In the genomic region with DNA sequence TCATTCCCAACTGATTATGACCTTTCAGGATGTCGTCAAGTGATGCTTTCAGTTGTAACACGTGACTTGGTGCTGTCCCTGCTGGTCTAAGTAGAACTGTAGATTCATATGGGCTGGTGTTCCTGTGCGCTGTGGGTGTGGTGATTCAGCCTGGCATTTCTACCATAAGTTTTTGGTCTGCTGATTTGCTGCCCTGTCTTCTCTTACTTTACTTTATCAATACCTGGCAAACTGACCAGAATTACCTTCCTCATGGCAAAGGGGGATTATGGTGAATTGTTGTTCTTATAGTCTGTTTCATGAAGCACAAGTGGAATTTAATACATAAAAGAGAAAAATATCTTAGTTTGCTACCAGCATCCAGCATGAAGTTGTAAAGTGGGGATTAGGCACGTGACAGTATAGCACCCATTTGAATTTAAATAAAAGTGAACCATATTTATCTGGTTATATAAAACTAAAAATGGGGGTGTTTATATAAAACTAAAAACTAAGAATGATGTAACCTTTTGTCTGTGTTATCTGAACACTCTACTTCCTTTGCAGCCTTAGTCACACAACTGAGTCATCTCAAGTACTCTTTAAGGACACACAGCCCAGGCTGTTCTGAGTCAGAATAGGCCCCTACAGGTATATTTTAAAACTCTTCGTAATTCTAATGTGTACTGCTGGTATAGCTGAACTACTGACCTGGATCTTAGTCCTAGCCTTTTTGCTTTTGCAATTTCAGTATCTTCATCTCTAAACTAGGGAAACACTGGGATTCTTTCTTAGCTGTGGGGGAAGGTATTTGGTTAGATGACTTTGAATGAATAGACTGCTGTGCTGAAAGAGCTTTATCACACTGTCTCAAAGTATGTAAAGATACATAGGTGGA, we compare ENCODE assay signal across 9 cellular contexts. TPM values are rescaled to one million over a fixed set of nuclear protein-coding genes. Genes with fewer than 3 reads are reported as not detected.
DNase-seq lines count a peak whose midpoint lies in the region; ATAC-seq lines count a peak whose summit lies in the region.
"Had no signal": no experiment of that assay in that cellular context is flagged by ENCODE, and none has a peak within 500 bp of the region (broad histone marks: within the 10 kb centered on the region; RNA-seq: fewer than 3 reads in every experiment).

No MANE protein-coding gene starts in this region.

- intact Hi-C loops in CD4-positive, alpha-beta memory T cell (cut with micrococcal nuclease), result no loop called here
- intact Hi-C loops in left cardiac atrium (cut with DNase I), result no loop called here

- H3K27me3 ChIP-seq in CD4-positive, alpha-beta memory T cell (ENCODE audit: insufficient read depth, low read length), result no peaks in the 10 kb centered on the region
- no peaks in the 10 kb centered on the region for H3K27me3 ChIP-seq in MG63

- peaks cover 74% of the 10 kb centered on the region for H3K36me3 ChIP-seq in CD4-positive, alpha-beta memory T cell (ENCODE audit: insufficient read depth, low read length)
- H3K36me3 ChIP-seq in MG63, result peaks cover 73% of the 10 kb centered on the region

- no peak overlapping the region for H3K4me3 ChIP-seq in CD4-positive, alpha-beta memory T cell (ENCODE audit: low read length in 2 of 2)
- no peak overlapping the region for H3K4me3 ChIP-seq in MG63

- H3K4me3 Mint-ChIP-seq in CD4-positive, alpha-beta memory T cell, result no peak overlapping the region
- peak overlapping the region; percentile 79 for H3K4me3 Mint-ChIP-seq in activated T-helper 17 cell treated with anti-CD3 and anti-CD28 coated beads, Interleukin-2, amount 50 U/mL, for 72 hours

- H3K4me1 Mint-ChIP-seq in CD4-positive, alpha-beta memory T cell, result peaks cover 6 to 16% (median 15%) of the 10 kb centered on the region in 4 donors
- peaks cover 26% of the 10 kb centered on the region for H3K4me1 Mint-ChIP-seq in activated T-helper 17 cell treated with anti-CD3 and anti-CD28 coated beads, Interleukin-2, amount 50 U/mL, for 72 hours

- peaks cover 0 to 2% (median 0%) of the 10 kb centered on the region in 8 donors for H3K9me3 Mint-ChIP-seq in CD4-positive, alpha-beta memory T cell
- H3K9me3 Mint-ChIP-seq in activated T-helper 17 cell treated with anti-CD3 and anti-CD28 coated beads, Interleukin-2, amount 50 U/mL, for 72 hours, result no peaks in the 10 kb centered on the region

- H3K27ac ChIP-seq in CD4-positive, alpha-beta memory T cell (ENCODE audit: low read depth, low read length), result peak overlapping the region; percentile 27
- H3K27ac ChIP-seq: HL-60 had no signal

- H3K27ac Mint-ChIP-seq in CD4-positive, alpha-beta memory T cell, result peak overlapping the region; percentile 48 to 90 (median 87)
- peak overlapping the region; percentile 96 for H3K27ac Mint-ChIP-seq in activated T-helper 17 cell treated with anti-CD3 and anti-CD28 coated beads, Interleukin-2, amount 50 U/mL, for 72 hours

- CTCF ChIA-PET in CD4-positive, alpha-beta memory T cell (lab: Charles Lee; ENCODE audit: partially characterized antibody), result no interaction called here

- no peaks in the 10 kb centered on the region for H3K27me3 Mint-ChIP-seq in CD4-positive, alpha-beta memory T cell
- H3K27me3 Mint-ChIP-seq in activated T-helper 17 cell treated with anti-CD3 and anti-CD28 coated beads, Interleukin-2, amount 50 U/mL, for 72 hours, result no peaks in the 10 kb centered on the region

- H3K36me3 Mint-ChIP-seq in CD4-positive, alpha-beta memory T cell, result peaks cover 73 to 88% of the 10 kb centered on the region in 2 donors
- peaks cover 100% of the 10 kb centered on the region for H3K36me3 Mint-ChIP-seq in activated T-helper 17 cell treated with anti-CD3 and anti-CD28 coated beads, Interleukin-2, amount 50 U/mL, for 72 hours (ENCODE audit: low read depth)

- no peaks in the 10 kb centered on the region for H3K9me3 ChIP-seq in CD4-positive, alpha-beta memory T cell (ENCODE audit: control insufficient read depth in 1 of 2, low read length in 2 of 2)
- no peaks in the 10 kb centered on the region for H3K9me3 ChIP-seq in MG63

- DNase-seq in CD4-positive, alpha-beta memory T cell, result peak in 4 of 5 donors; percentile 6 to 61 (median 12)
- peak; percentile 54 for DNase-seq in MG63
- DNase-seq in left cardiac atrium, result no peak
- DNase-seq in stimulated activated CD4-positive, alpha-beta T cell treated with anti-CD3 and anti-CD28 coated beads, Interleukin-2, amount 100 ng/mL, for 4 hours (ENCODE audit: low read depth), result peak; percentile 49
- no peak for DNase-seq in UCSD-AML1 (lab: John Stamatoyannopoulos, UW; ENCODE audit: unreplicated experiment)
- no peak for DNase-seq in germinal center (ENCODE audit: low spot score)

- peaks cover 11% of the 10 kb centered on the region for H3K4me1 ChIP-seq in CD4-positive, alpha-beta memory T cell (ENCODE audit: insufficient read depth, low read length)

- POLR2A ChIA-PET in CD4-positive, alpha-beta memory T cell (lab: Charles Lee; ENCODE audit: partially characterized antibody), result interaction anchor here (0.6 kb wide), 1 partner anchor 28 kb away, joined by 3 read pairs; the partner anchor contains the start of gene TTC19

- ATAC-seq in GM21515 (IDR thresholded peaks at IDR 0.05; ENCODE audit: unreplicated experiment), result peak; percentile 65
- ATAC-seq in activated T-helper 17 cell treated with anti-CD3 and anti-CD28 coated beads, Interleukin-2, amount 50 U/mL, for 72 hours (replicated peaks), result peak; percentile 97
- ATAC-seq in left cardiac atrium, result peak; percentile 71 to 96

RNA-seq across cellular contexts. Expression of gene TTC19, which starts 28.3 kb away (rescaled TPM):
- total RNA-seq in CD4-positive, alpha-beta memory T cell, result 10 to 100 TPM; 34.1 to 36.3 TPM
- polyA plus RNA-seq in CD4-positive, alpha-beta memory T cell, result 10 to 100 TPM; 38.0 to 61.4 TPM
- total RNA-seq in MG63 (2014; rRNA removed; shearing (Covaris generic); ENCODE audit: low replicate concordance), result 7.1 and 9.2 TPM in 2 replicates
- total RNA-seq in activated T-helper 17 cell treated with anti-CD3 and anti-CD28 coated beads, Interleukin-2, amount 50 U/mL, for 72 hours, result 10 to 100 TPM; 22.2 to 28.8 TPM
- total RNA-seq in left cardiac atrium, result 10 to 100 TPM; 22.1 to 39.6 TPM

RNA-seq across cellular contexts. Expression of gene ZSWIM7, which starts 28.4 kb away (rescaled TPM):
- 10 to 100 TPM; 30.2 to 30.9 TPM for total RNA-seq in CD4-positive, alpha-beta memory T cell
- 10 to 100 TPM; 56.9 to 66.5 TPM for polyA plus RNA-seq in CD4-positive, alpha-beta memory T cell
- 11.5 and 30.2 TPM in 2 replicates for total RNA-seq in MG63 (2014; rRNA removed; shearing (Covaris generic); ENCODE audit: low replicate concordance)
- 10 to 100 TPM; 10.9 to 14.8 TPM for total RNA-seq in activated T-helper 17 cell treated with anti-CD3 and anti-CD28 coated beads, Interleukin-2, amount 50 U/mL, for 72 hours
- 10 to 100 TPM; 15.8 to 30.1 TPM for total RNA-seq in left cardiac atrium

Comparison
In these comparisons a context has a peak if more than half of its experiments do, and no peak if none do; other contexts are left out.
1. DNase-seq: peak in CD4-positive, alpha-beta memory T cell (4 of 5), MG63 (single experiment) and stimulated activated CD4-positive, alpha-beta T cell treated with anti-CD3 and anti-CD28 coated beads, Interleukin-2, amount 100 ng/mL, for 4 hours (single experiment); none in left cardiac atrium (single experiment), UCSD-AML1 (single experiment) and germinal center (single experiment).
2. Peak in every context shown above with its lines, with median percentiles within 50 percentile points of each other: ATAC-seq.